ENCODE assay signal across 25 cellular contexts in genomic region chr6:15654250-15654649, GRCh38. TPM values are rescaled to one million over a fixed set of nuclear protein-coding genes. Genes with fewer than 3 reads are reported as not detected.
DNase-seq lines count a peak whose midpoint lies in the region; FAIRE-seq and TF ChIP-seq lines count a peak whose summit lies in the region.
"Had no signal": no experiment of that assay in that cellular context is flagged by ENCODE, and none has a peak within 500 bp of the region (broad histone marks: within the 10 kb centered on the region; RNA-seq: fewer than 3 reads in every experiment).

No MANE protein-coding gene starts in this region.

- no peak for TF ChIP-seq POLR2A in uterus (IDR thresholded peaks at IDR 0.05)

- H3K27me3 ChIP-seq in SU-DHL-6 (ENCODE audit: low read length) = no peaks in the 10 kb centered on the region
- no peaks in the 10 kb centered on the region for H3K27me3 ChIP-seq in osteoblast (ENCODE audit: insufficient read depth, low read length)
- H3K27me3 ChIP-seq in uterus = no peaks in the 10 kb centered on the region
- H3K27me3 ChIP-seq: BLaER1 treated with 17β-estradiol and CSF1 and Interleukin-3, amounts not matched to agents 10 nM and 100 nM; SJSA1 had no signal

- H3K9me3 ChIP-seq in HEK293 (ENCODE audit: control insufficient read depth, insufficient read depth, low read depth, low read length) = no peaks in the 10 kb centered on the region
- no peaks in the 10 kb centered on the region for H3K9me3 ChIP-seq in SU-DHL-6 (ENCODE audit: insufficient read depth, low read length)
- H3K9me3 ChIP-seq in osteoblast (ENCODE audit: low read depth, low read length) = no peaks in the 10 kb centered on the region
- no peaks in the 10 kb centered on the region for H3K9me3 ChIP-seq in uterus
- H3K9me3 ChIP-seq: HAP-1, SJSA1 had no signal

- no peaks in the 10 kb centered on the region for H3K9me2 ChIP-seq in SU-DHL-6 (replicated peaks; ENCODE audit: insufficient read depth, low read length)

- H2AFZ ChIP-seq in SU-DHL-6 (ENCODE audit: low read depth, low read length, severe bottlenecking) (no peak overlapping the region), osteoblast (ENCODE audit: low read length) (no peak overlapping the region)
- H2AFZ ChIP-seq: GM23338 had no signal

- H3K36me3 ChIP-seq in HEK293 (ENCODE audit: control insufficient read depth in 2 of 2, insufficient read depth in 1 of 2, low read length in 2 of 2) (peaks cover 10 to 12% of the 10 kb centered on the region in 2 experiments), SU-DHL-6 (ENCODE audit: low read length) (peaks cover 29% of the 10 kb centered on the region), osteoblast (ENCODE audit: insufficient read depth, low read length) (no peaks in the 10 kb centered on the region), uterus (no peaks in the 10 kb centered on the region)

- FAIRE-seq in D721Med (lab: Jason Lieb, UNC) = peak; percentile 32

- no peak overlapping the region for H3K9ac ChIP-seq in SU-DHL-6 (ENCODE audit: low read length)
- H3K9ac ChIP-seq: BLaER1 treated with 17β-estradiol and CSF1 and Interleukin-3, amounts not matched to agents 10 nM and 100 nM had no signal

- peak overlapping the region; percentile 19 for H3K4me2 ChIP-seq in SU-DHL-6 (ENCODE audit: low read depth, low read length, poor library complexity, severe bottlenecking)
- peak overlapping the region; percentile 40 for H3K4me2 ChIP-seq in osteoblast (ENCODE audit: insufficient read depth, low read length)
- H3K4me2 ChIP-seq: GM23338 had no signal

- intact Hi-C loops in uterus (cut with DNase I; ENCODE audit: low total_unique reads) = no loop called here

- H3K79me2 ChIP-seq in SU-DHL-6 (ENCODE audit: insufficient read depth, low read length) = peaks cover 91% of the 10 kb centered on the region
- peaks cover 34% of the 10 kb centered on the region for H3K79me2 ChIP-seq in osteoblast (ENCODE audit: insufficient read depth, low read length)

- H4K20me1 ChIP-seq in SU-DHL-6 (ENCODE audit: low read depth, low read length) (peaks cover 52% of the 10 kb centered on the region), osteoblast (ENCODE audit: insufficient read depth, low read length) (no peaks in the 10 kb centered on the region)

- peaks cover 34% of the 10 kb centered on the region for H3F3A ChIP-seq in SU-DHL-6 (ENCODE audit: insufficient read depth)

- POLR2A ChIA-PET in HEK293 (lab: Yijun Ruan, JAX) = interaction anchor here (1.1 kb wide), 1 partner anchor 8 kb away, joined by 3 read pairs; no protein-coding TSS in a partner anchor

- no peak for DNase-seq in D721Med (ENCODE audit: insufficient read length, low spot score)
- no peak for DNase-seq in osteoblast (ENCODE audit: insufficient read length, low spot score, missing footprints)
- DNase-seq in hippocampal formation (lab: John Stamatoyannopoulos, UW) = no peak
- DNase-seq in uterus = no peak
- no peak for DNase-seq in DMS114 treated with DMSO at 0.1 percent for 48 hours (lab: John Stamatoyannopoulos, UW; ENCODE audit: unreplicated experiment)
- DNase-seq: CD4-positive, alpha-beta T cell; COR-L47; DMS79; KG1; NCI-H1092 treated with DMSO at 0.1 percent for 48 hours; NCI-H1436; NCI-H187; NCI-H2081 treated with DMSO at 0.1 percent for 48 hours; NCI-H345; NCI-H524; NCI-H82; Right ventricle myocardium superior; RPMI8226; T-cell had no signal

- CTCF ChIA-PET in HEK293 (lab: Yijun Ruan, JAX) = interaction anchor here (1.1 kb wide), 1 partner anchor 30 kb away, joined by 3 read pairs; no protein-coding TSS in a partner anchor

- H3K4me1 ChIP-seq in HEK293 (ENCODE audit: control insufficient read depth, insufficient read depth, low read length) (no peaks in the 10 kb centered on the region), osteoblast (ENCODE audit: insufficient read depth, low read length) (peaks cover 5% of the 10 kb centered on the region), uterus (no peaks in the 10 kb centered on the region)
- H3K4me1 ChIP-seq: SJSA1 had no signal

- no peak for TF ChIP-seq CTCF in D721Med (IDR thresholded peaks at IDR 0.05; ENCODE audit: insufficient read depth, missing control alignments)
- no peak for TF ChIP-seq CTCF in HEK293 (tag by site-specific recombination; IDR thresholded peaks at IDR 0.05)
- no peak for TF ChIP-seq CTCF in SU-DHL-6 (IDR thresholded peaks at IDR 0.05; ENCODE audit: insufficient read depth, low read length, poor library complexity, severe bottlenecking)
- no peak for TF ChIP-seq CTCF in osteoblast (IDR thresholded peaks at IDR 0.05; ENCODE audit: extremely low read depth, low read depth, low read length)
- no peak for TF ChIP-seq CTCF in uterus (IDR thresholded peaks at IDR 0.05)

- H3K27ac ChIP-seq in HEK293 (ENCODE audit: extremely low read depth, low read depth, low read length) (no peak overlapping the region), SU-DHL-6 (ENCODE audit: low read depth, low read length) (no peak overlapping the region; the same call in 1 of the 2 replicates), osteoblast (ENCODE audit: low read depth, low read length) (no peak overlapping the region), uterus (no peak overlapping the region)
- H3K27ac ChIP-seq: BLaER1 treated with 17β-estradiol and CSF1 and Interleukin-3, amounts not matched to agents 10 nM and 100 nM; SJSA1 had no signal

- H3K4me3 ChIP-seq in HEK293 (ENCODE audit: low read depth, low read length) (no peak overlapping the region), SU-DHL-6 (ENCODE audit: insufficient read depth, low read length, poor library complexity, severe bottlenecking) (no peak overlapping the region), osteoblast (ENCODE audit: insufficient read depth, low read length) (no peak overlapping the region), uterus (no peak overlapping the region)
- H3K4me3 ChIP-seq: BLaER1 treated with 17β-estradiol and CSF1 and Interleukin-3, amounts not matched to agents 10 nM and 100 nM; GM23338; HAP-1; SJSA1 had no signal

TF ChIP-seq in HEK293, 187 proteins besides CTCF, POLR2A, EP300 and RAD21:
- no peak for TF ChIP-seq ZFP3 (tag by site-specific recombination; IDR thresholded peaks at IDR 0.05; ENCODE audit: low read depth)
- TF ChIP-seq ZNF658 (tag by site-specific recombination; IDR thresholded peaks at IDR 0.05) = no peak
- peak; percentile 62 for TF ChIP-seq PRDM1 (tag by site-specific recombination; IDR thresholded peaks at IDR 0.05)

RNA-seq across cellular contexts. Expression of gene DTNBP1, which starts 8.6 kb away (rescaled TPM):
- total RNA-seq in osteoblast = 5.8 and 9.1 TPM in 2 replicates
- total RNA-seq in uterus = 10 to 100 TPM in 1 of 4 donors, 1 to 10 TPM in 2, not detected in 1; 1.8 to 19.8 (median 9.0) TPM
